ENCODE assay signal across 1 cellular context in the genomic region with DNA sequence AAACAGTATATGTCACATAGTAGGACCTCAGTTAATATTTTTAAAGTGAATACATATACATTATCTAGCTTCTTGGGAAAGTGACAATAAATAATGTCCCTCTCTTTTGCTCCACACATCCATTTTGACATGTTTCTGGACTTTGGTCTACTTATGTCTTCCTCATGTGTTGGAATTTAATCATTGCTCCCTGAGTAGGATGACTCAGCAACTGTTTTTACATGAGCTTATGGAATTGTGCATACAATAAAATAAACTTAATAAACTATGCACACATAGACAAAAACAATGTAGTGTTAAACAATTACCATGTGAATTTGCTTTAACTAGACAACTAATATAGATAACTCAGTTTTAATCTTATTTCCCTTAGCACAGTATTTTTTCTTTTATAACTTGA.
TF ChIP-seq lines count a peak whose summit lies in the region.

No MANE protein-coding gene starts in this region.

TF ChIP-seq in K562, 482 proteins besides CTCF, POLR2A, EP300 and RAD21 (continued from another document):
- TF ChIP-seq, protein P1, sequence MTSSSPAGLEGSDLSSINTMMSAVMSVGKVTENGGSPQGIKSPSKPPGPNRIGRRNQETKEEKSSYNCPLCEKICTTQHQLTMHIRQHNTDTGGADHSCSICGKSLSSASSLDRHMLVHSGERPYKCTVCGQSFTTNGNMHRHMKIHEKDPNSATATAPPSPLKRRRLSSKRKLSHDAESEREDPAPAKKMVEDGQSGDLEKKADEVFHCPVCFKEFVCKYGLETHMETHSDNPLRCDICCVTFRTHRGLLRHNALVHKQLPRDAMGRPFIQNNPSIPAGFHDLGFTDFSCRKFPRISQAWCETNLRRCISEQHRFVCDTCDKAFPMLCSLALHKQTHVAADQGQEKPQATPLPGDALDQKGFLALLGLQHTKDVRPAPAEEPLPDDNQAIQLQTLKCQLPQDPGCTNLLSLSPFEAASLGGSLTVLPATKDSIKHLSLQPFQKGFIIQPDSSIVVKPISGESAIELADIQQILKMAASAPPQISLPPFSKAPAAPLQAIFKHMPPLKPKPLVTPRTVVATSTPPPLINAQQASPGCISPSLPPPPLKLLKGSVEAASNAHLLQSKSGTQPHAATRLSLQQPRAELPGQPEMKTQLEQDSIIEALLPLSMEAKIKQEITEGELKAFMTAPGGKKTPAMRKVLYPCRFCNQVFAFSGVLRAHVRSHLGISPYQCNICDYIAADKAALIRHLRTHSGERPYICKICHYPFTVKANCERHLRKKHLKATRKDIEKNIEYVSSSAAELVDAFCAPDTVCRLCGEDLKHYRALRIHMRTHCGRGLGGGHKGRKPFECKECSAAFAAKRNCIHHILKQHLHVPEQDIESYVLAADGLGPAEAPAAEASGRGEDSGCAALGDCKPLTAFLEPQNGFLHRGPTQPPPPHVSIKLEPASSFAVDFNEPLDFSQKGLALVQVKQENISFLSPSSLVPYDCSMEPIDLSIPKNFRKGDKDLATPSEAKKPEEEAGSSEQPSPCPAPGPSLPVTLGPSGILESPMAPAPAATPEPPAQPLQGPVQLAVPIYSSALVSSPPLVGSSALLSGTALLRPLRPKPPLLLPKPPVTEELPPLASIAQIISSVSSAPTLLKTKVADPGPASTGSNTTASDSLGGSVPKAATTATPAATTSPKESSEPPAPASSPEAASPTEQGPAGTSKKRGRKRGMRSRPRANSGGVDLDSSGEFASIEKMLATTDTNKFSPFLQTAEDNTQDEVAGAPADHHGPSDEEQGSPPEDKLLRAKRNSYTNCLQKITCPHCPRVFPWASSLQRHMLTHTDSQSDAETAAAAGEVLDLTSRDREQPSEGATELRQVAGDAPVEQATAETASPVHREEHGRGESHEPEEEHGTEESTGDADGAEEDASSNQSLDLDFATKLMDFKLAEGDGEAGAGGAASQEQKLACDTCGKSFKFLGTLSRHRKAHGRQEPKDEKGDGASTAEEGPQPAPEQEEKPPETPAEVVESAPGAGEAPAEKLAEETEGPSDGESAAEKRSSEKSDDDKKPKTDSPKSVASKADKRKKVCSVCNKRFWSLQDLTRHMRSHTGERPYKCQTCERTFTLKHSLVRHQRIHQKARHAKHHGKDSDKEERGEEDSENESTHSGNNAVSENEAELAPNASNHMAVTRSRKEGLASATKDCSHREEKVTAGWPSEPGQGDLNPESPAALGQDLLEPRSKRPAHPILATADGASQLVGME (CRISPR knock-in tag; IDR thresholded peaks at IDR 0.05): no peak
- peak; percentile 75 for TF ChIP-seq NFE2 (IDR thresholded peaks at IDR 0.05; ENCODE audit: low read depth)
- no peak for TF ChIP-seq WHSC1 (IDR thresholded peaks at IDR 0.05; ENCODE audit: low read length)
- TF ChIP-seq MAFF (IDR thresholded peaks at IDR 0.05; ENCODE audit: low read length): 0 out of 2 replicates have a peak, but pooled peaks have one; percentile 33
- no peak for TF ChIP-seq RNF2 (IDR thresholded peaks at IDR 0.05)
- TF ChIP-seq HMGN3 (IDR thresholded peaks at IDR 0.05; ENCODE audit: borderline replicate concordance, extremely low read depth, insufficient read length, low read depth, low read length): no peak
- peak; percentile 56; the same call in 1 of the 2 replicates for TF ChIP-seq ZNF316 (IDR thresholded peaks at IDR 0.05)
- peak; percentile 50 for TF ChIP-seq MAFG (tag; conservative IDR thresholded peaks at IDR 0.05)
- no peak for TF ChIP-seq BRF1 (IDR thresholded peaks at IDR 0.05; ENCODE audit: borderline replicate concordance, extremely low read depth, insufficient read length)
- TF ChIP-seq ZNF830 (CRISPR knock-in tag; IDR thresholded peaks at IDR 0.05): no peak
- peak; percentile 44; the same call in 1 of the 2 replicates for TF ChIP-seq NFE2L1 (tag; IDR thresholded peaks at IDR 0.05; ENCODE audit: borderline replicate concordance, low read depth)
- TF ChIP-seq HMG20B (CRISPR knock-in tag; IDR thresholded peaks at IDR 0.05): no peak
- TF ChIP-seq, protein P2, sequence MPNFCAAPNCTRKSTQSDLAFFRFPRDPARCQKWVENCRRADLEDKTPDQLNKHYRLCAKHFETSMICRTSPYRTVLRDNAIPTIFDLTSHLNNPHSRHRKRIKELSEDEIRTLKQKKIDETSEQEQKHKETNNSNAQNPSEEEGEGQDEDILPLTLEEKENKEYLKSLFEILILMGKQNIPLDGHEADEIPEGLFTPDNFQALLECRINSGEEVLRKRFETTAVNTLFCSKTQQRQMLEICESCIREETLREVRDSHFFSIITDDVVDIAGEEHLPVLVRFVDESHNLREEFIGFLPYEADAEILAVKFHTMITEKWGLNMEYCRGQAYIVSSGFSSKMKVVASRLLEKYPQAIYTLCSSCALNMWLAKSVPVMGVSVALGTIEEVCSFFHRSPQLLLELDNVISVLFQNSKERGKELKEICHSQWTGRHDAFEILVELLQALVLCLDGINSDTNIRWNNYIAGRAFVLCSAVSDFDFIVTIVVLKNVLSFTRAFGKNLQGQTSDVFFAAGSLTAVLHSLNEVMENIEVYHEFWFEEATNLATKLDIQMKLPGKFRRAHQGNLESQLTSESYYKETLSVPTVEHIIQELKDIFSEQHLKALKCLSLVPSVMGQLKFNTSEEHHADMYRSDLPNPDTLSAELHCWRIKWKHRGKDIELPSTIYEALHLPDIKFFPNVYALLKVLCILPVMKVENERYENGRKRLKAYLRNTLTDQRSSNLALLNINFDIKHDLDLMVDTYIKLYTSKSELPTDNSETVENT (CRISPR knock-in tag; IDR thresholded peaks at IDR 0.05): no peak
